1 cellular context compared by ENCODE assay signal in the genomic region with DNA sequence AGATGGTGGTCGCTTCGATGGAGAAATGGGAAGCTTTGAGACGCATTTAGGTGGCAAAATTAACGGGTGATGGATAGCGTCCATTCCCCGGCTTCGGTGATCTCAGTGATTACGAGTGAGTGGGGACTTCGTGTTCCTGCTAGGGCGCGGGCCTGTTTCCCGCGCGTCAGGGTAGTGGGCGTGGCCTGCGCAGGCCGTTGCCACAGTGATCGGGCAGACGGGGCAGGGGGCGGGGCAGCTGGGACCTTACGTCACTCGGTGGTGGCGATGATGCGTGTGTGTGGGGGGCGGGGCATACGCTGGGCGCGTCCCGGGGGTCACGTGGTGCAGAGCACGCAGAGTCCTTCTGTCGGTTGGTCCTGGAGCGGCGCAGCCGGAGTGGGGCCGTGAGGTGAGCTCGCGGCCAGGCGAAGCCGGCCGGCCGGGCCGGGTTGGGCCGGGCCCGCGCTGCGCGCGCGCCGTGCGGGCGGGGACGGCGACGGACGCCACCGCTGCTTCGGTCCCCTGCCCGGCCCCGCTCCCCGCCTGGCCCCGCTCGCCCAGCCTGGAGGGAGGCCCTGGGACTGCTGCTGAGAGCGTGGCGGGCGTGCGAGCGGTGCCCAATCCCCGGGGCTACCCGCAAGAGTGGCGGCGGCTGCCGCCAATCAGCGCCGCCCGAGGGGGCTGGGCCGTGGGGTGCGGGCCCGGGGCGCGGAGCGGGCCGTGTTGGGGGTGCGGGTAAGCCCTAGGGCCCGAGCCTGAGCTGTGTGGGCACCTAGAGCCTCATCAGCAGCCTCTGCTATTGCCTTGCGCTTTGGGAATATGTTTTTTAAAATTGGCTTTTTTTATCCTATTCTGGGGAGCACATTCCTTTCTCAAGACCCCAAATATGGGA.
TF ChIP-seq lines count a peak whose summit lies in the region.

A gene (plus strand): TSS at position 327 of the 874 bp plus-strand sequence. CDS start 29,508 bp downstream, outside the sequence.

TF ChIP-seq in K562, 482 proteins besides CTCF, POLR2A, EP300 and RAD21 (continued from another document and continues in another):
- TF ChIP-seq, protein P1, sequence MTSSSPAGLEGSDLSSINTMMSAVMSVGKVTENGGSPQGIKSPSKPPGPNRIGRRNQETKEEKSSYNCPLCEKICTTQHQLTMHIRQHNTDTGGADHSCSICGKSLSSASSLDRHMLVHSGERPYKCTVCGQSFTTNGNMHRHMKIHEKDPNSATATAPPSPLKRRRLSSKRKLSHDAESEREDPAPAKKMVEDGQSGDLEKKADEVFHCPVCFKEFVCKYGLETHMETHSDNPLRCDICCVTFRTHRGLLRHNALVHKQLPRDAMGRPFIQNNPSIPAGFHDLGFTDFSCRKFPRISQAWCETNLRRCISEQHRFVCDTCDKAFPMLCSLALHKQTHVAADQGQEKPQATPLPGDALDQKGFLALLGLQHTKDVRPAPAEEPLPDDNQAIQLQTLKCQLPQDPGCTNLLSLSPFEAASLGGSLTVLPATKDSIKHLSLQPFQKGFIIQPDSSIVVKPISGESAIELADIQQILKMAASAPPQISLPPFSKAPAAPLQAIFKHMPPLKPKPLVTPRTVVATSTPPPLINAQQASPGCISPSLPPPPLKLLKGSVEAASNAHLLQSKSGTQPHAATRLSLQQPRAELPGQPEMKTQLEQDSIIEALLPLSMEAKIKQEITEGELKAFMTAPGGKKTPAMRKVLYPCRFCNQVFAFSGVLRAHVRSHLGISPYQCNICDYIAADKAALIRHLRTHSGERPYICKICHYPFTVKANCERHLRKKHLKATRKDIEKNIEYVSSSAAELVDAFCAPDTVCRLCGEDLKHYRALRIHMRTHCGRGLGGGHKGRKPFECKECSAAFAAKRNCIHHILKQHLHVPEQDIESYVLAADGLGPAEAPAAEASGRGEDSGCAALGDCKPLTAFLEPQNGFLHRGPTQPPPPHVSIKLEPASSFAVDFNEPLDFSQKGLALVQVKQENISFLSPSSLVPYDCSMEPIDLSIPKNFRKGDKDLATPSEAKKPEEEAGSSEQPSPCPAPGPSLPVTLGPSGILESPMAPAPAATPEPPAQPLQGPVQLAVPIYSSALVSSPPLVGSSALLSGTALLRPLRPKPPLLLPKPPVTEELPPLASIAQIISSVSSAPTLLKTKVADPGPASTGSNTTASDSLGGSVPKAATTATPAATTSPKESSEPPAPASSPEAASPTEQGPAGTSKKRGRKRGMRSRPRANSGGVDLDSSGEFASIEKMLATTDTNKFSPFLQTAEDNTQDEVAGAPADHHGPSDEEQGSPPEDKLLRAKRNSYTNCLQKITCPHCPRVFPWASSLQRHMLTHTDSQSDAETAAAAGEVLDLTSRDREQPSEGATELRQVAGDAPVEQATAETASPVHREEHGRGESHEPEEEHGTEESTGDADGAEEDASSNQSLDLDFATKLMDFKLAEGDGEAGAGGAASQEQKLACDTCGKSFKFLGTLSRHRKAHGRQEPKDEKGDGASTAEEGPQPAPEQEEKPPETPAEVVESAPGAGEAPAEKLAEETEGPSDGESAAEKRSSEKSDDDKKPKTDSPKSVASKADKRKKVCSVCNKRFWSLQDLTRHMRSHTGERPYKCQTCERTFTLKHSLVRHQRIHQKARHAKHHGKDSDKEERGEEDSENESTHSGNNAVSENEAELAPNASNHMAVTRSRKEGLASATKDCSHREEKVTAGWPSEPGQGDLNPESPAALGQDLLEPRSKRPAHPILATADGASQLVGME (CRISPR knock-in tag; IDR thresholded peaks at IDR 0.05): no peak
- TF ChIP-seq BRF1 (IDR thresholded peaks at IDR 0.05; ENCODE audit: borderline replicate concordance, extremely low read depth, insufficient read length) (no peak), L3MBTL2 (IDR thresholded peaks at IDR 0.05) (peak; percentile 100), JUNB (CRISPR knock-in tag; conservative IDR thresholded peaks at IDR 0.05) (no peak), KLF13 (tag; IDR thresholded peaks at IDR 0.05; ENCODE audit: borderline replicate concordance, low read depth) (peak; percentile 59; the same call in 1 of the 2 replicates), MXI1 (IDR thresholded peaks at IDR 0.05; ENCODE audit: low read depth, low read length) (peak; percentile 58; the same call in 1 of the 2 replicates), KLF1 (tag; IDR thresholded peaks at IDR 0.05) (0 out of 2 replicates have a peak, but pooled peaks have one; percentile 36), HNRNPLL (IDR thresholded peaks at IDR 0.05; ENCODE audit: low read depth, low read length, poor library complexity, severe bottlenecking) (no peak), TRIM28 (IDR thresholded peaks at IDR 0.05) (no peak), ZNF3 (CRISPR knock-in tag; IDR thresholded peaks at IDR 0.05) (no peak), ARID2 (IDR thresholded peaks at IDR 0.05) (no peak), NFRKB (IDR thresholded peaks at IDR 0.05; ENCODE audit: low read depth) (no peak), HCFC1 (IDR thresholded peaks at IDR 0.05; ENCODE audit: low read depth, low read length) (no peak), KLF16 (IDR thresholded peaks at IDR 0.05) (no peak), GATAD2A (IDR thresholded peaks at IDR 0.05) (no peak), SP1 (CRISPR knock-in tag; IDR thresholded peaks at IDR 0.05) (peak; percentile 96), ZNF589 (CRISPR knock-in tag; IDR thresholded peaks at IDR 0.05; ENCODE audit: low read depth) (no peak), CBFA2T2 (conservative IDR thresholded peaks at IDR 0.05) (peak; percentile 79), HNRNPL (IDR thresholded peaks at IDR 0.05; ENCODE audit: low read depth, low read length) (no peak), RBFOX2 (IDR thresholded peaks at IDR 0.05; ENCODE audit: low read depth, low read length) (peak; percentile 80), POLR2G (IDR thresholded peaks at IDR 0.05; ENCODE audit: low read depth, low read length) (peak; percentile 87), TAF15 (IDR thresholded peaks at IDR 0.05; ENCODE audit: low read depth, low read length) (no peak), CCNT2 (IDR thresholded peaks at IDR 0.05; ENCODE audit: borderline replicate concordance, extremely low read depth, insufficient read length, low read depth, low read length) (peak; percentile 89), EHMT2 (IDR thresholded peaks at IDR 0.05) (0 out of 2 replicates have a peak, but pooled peaks have one; percentile 49), ZNF79 (CRISPR knock-in tag; IDR thresholded peaks at IDR 0.05; ENCODE audit: low read depth) (no peak), ZNF436 (CRISPR knock-in tag; IDR thresholded peaks at IDR 0.05) (no peak), HDAC2 (IDR thresholded peaks at IDR 0.05) (peak; percentile 94), OTX1 (CRISPR knock-in tag; IDR thresholded peaks at IDR 0.05) (0 out of 2 replicates have a peak, but pooled peaks have one; percentile 35), FOXA3 (CRISPR knock-in tag; conservative IDR thresholded peaks at IDR 0.05 in 1 of 2, IDR thresholded peaks at IDR 0.05 in 1 of 2) (peak in 1 of 2 experiments; percentile 60; a peak in 1 of 4 replicates), SIN3B (IDR thresholded peaks at IDR 0.05; ENCODE audit: low read depth) (peak; percentile 67; the same call in 1 of the 2 replicates), NFIC (IDR thresholded peaks at IDR 0.05) (no peak), ZNF347 (CRISPR knock-in tag; IDR thresholded peaks at IDR 0.05; ENCODE audit: low read depth) (no peak), CHD4 (IDR thresholded peaks at IDR 0.05; ENCODE audit: insufficient read depth, insufficient replicate concordance, low read depth, low read length, poor library complexity, severe bottlenecking) (no peak), BMI1 (IDR thresholded peaks at IDR 0.05; ENCODE audit: low read length) (peak; percentile 55; the same call in 1 of the 2 replicates), ZNF695 (CRISPR knock-in tag; IDR thresholded peaks at IDR 0.05) (no peak), FOSL1 (tag; conservative IDR thresholded peaks at IDR 0.05) (peak; percentile 65), PHF20 (IDR thresholded peaks at IDR 0.05; ENCODE audit: partially characterized antibody) (peak; percentile 15)
- TF ChIP-seq, protein P2, sequence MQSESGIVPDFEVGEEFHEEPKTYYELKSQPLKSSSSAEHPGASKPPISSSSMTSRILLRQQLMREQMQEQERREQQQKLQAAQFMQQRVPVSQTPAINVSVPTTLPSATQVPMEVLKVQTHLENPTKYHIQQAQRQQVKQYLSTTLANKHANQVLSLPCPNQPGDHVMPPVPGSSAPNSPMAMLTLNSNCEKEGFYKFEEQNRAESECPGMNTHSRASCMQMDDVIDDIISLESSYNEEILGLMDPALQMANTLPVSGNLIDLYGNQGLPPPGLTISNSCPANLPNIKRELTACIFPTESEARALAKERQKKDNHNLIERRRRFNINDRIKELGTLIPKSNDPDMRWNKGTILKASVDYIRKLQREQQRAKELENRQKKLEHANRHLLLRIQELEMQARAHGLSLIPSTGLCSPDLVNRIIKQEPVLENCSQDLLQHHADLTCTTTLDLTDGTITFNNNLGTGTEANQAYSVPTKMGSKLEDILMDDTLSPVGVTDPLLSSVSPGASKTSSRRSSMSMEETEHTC (IDR thresholded peaks at IDR 0.05): 0 out of 2 replicates have a peak, but pooled peaks have one; percentile 44
- TF ChIP-seq, protein P3, sequence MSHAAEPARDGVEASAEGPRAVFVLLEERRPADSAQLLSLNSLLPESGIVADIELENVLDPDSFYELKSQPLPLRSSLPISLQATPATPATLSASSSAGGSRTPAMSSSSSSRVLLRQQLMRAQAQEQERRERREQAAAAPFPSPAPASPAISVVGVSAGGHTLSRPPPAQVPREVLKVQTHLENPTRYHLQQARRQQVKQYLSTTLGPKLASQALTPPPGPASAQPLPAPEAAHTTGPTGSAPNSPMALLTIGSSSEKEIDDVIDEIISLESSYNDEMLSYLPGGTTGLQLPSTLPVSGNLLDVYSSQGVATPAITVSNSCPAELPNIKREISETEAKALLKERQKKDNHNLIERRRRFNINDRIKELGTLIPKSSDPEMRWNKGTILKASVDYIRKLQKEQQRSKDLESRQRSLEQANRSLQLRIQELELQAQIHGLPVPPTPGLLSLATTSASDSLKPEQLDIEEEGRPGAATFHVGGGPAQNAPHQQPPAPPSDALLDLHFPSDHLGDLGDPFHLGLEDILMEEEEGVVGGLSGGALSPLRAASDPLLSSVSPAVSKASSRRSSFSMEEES (CRISPR knock-in tag; IDR thresholded peaks at IDR 0.05): peak; percentile 97
- TF ChIP-seq, protein P4, sequence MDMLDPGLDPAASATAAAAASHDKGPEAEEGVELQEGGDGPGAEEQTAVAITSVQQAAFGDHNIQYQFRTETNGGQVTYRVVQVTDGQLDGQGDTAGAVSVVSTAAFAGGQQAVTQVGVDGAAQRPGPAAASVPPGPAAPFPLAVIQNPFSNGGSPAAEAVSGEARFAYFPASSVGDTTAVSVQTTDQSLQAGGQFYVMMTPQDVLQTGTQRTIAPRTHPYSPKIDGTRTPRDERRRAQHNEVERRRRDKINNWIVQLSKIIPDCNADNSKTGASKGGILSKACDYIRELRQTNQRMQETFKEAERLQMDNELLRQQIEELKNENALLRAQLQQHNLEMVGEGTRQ (CRISPR knock-in tag; IDR thresholded peaks at IDR 0.05): peak; percentile 96
- TF ChIP-seq, protein P5, sequence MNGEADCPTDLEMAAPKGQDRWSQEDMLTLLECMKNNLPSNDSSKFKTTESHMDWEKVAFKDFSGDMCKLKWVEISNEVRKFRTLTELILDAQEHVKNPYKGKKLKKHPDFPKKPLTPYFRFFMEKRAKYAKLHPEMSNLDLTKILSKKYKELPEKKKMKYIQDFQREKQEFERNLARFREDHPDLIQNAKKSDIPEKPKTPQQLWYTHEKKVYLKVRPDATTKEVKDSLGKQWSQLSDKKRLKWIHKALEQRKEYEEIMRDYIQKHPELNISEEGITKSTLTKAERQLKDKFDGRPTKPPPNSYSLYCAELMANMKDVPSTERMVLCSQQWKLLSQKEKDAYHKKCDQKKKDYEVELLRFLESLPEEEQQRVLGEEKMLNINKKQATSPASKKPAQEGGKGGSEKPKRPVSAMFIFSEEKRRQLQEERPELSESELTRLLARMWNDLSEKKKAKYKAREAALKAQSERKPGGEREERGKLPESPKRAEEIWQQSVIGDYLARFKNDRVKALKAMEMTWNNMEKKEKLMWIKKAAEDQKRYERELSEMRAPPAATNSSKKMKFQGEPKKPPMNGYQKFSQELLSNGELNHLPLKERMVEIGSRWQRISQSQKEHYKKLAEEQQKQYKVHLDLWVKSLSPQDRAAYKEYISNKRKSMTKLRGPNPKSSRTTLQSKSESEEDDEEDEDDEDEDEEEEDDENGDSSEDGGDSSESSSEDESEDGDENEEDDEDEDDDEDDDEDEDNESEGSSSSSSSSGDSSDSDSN (IDR thresholded peaks at IDR 0.05; ENCODE audit: borderline replicate concordance in 1 of 2, low read depth in 2 of 2, low read length in 2 of 2): peak in 1 of 2 experiments; percentile 65; a peak in 1 of 4 replicates
- TF ChIP-seq, protein P6, sequence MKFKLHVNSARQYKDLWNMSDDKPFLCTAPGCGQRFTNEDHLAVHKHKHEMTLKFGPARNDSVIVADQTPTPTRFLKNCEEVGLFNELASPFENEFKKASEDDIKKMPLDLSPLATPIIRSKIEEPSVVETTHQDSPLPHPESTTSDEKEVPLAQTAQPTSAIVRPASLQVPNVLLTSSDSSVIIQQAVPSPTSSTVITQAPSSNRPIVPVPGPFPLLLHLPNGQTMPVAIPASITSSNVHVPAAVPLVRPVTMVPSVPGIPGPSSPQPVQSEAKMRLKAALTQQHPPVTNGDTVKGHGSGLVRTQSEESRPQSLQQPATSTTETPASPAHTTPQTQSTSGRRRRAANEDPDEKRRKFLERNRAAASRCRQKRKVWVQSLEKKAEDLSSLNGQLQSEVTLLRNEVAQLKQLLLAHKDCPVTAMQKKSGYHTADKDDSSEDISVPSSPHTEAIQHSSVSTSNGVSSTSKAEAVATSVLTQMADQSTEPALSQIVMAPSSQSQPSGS (CRISPR knock-in tag; IDR thresholded peaks at IDR 0.05): peak; percentile 58; the same call in 1 of the 2 replicates
- TF ChIP-seq, protein P7, sequence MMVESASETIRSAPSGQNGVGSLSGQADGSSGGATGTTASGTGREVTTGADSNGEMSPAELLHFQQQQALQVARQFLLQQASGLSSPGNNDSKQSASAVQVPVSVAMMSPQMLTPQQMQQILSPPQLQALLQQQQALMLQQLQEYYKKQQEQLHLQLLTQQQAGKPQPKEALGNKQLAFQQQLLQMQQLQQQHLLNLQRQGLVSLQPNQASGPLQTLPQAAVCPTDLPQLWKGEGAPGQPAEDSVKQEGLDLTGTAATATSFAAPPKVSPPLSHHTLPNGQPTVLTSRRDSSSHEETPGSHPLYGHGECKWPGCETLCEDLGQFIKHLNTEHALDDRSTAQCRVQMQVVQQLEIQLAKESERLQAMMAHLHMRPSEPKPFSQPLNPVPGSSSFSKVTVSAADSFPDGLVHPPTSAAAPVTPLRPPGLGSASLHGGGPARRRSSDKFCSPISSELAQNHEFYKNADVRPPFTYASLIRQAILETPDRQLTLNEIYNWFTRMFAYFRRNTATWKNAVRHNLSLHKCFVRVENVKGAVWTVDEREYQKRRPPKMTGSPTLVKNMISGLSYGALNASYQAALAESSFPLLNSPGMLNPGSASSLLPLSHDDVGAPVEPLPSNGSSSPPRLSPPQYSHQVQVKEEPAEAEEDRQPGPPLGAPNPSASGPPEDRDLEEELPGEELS (CRISPR knock-in tag; IDR thresholded peaks at IDR 0.05; ENCODE audit: borderline replicate concordance): 0 out of 2 replicates have a peak, but pooled peaks have one; percentile 66
